9 cellular contexts compared by ENCODE assay signal in the genomic region with DNA sequence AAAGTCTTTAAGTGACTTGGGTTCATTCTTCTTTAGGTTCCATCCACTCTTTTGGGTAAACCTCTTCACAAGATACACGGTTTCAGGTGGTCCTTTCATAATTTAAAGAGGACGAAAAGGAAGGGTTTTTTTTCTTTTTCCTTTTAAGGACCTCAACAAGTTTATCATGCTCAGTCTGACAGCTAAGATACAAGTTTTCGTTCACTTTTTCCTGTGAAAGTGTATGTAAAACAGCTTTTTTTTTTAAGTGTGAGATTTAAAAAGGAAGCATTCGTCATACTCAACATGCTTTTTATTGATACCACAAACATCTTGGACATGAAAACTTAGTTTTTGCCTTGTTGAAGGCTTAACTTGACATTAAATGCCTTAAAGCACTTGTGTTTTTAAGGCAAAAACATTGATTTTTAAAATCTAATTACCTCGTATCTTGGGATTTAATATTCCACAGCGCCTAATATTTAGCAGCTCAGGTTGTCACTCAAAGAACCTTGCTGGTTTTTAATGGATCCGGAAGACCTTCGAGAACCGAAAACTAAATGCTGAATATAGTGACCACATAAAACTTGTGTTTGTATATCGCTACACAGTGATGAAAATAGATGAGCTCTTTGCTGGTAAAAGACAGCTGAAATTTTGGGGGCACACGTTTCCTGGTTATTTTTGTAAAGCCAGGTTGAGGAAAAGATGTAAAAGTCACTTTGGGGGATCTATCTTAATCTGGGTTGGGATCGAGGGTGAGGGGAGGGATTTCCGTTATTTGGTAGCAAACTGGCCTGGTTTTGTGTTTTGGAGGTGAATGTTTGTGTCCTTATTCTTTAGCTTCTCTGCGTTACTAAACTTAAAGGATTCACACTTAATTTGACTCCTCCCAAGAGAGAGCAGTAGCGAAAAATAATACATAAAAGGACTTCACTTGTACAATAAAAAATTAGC. TPM values are rescaled to one million over a fixed set of nuclear protein-coding genes. Genes with fewer than 3 reads are reported as not detected.
DNase-seq lines count a peak whose midpoint lies in the region; ATAC-seq and TF ChIP-seq lines count a peak whose summit lies in the region.
"Had no signal": no experiment of that assay in that cellular context is flagged by ENCODE, and none has a peak within 500 bp of the region (broad histone marks: within the 10 kb centered on the region; RNA-seq: fewer than 3 reads in every experiment).

No MANE protein-coding gene starts in this region.

- H3K9me3 ChIP-seq in BLaER1 treated with 17β-estradiol and CSF1 and Interleukin-3, amounts not matched to agents 10 nM and 100 nM (replicated peaks in 1 of 11) = no peaks in the 10 kb centered on the region
- H3K9me3 ChIP-seq in MG63 (no peaks in the 10 kb centered on the region), ectodermal cell (ENCODE audit: control insufficient read depth, low read length) (peaks cover 2% of the 10 kb centered on the region)

- peak overlapping the region; percentile 85 to 98 (median 94) for H3K4me3 ChIP-seq in BLaER1 treated with 17β-estradiol and CSF1 and Interleukin-3, amounts not matched to agents 10 nM and 100 nM
- H3K4me3 ChIP-seq in MG63 (peak overlapping the region; percentile 97), ectodermal cell (ENCODE audit: insufficient read depth, low read depth, low read length) (peak overlapping the region; percentile 98)

- H3K36me3 Mint-ChIP-seq in nephron progenitor cell (ENCODE audit: low read depth) = peaks cover 46% of the 10 kb centered on the region

- peak overlapping the region; percentile 71 to 97 (median 94) for H3K4me2 ChIP-seq in BLaER1 treated with 17β-estradiol and CSF1 and Interleukin-3, amounts not matched to agents 10 nM and 100 nM

- H3K27ac ChIP-seq in BLaER1 treated with 17β-estradiol and CSF1 and Interleukin-3, amounts not matched to agents 10 nM and 100 nM = peak overlapping the region; percentile 97 to 100 (median 99); a peak in 19 of 22 replicates
- H3K27ac ChIP-seq in ectodermal cell (ENCODE audit: insufficient read depth, low read depth, low read length, poor library complexity, severe bottlenecking) = no peak overlapping the region

- peak overlapping the region; percentile 100 for H3K4me3 Mint-ChIP-seq in nephron progenitor cell

- H4K20me1 ChIP-seq in BLaER1 treated with 17β-estradiol and CSF1 and Interleukin-3, amounts not matched to agents 10 nM and 100 nM = peaks cover 52 to 70% (median 61%) of the 10 kb centered on the region in 11 experiments

- no peak for TF ChIP-seq CTCF in nephron progenitor cell (IDR thresholded peaks at IDR 0.05)

- no peaks in the 10 kb centered on the region for H3K27me3 ChIP-seq in BLaER1 treated with 17β-estradiol and CSF1 and Interleukin-3, amounts not matched to agents 10 nM and 100 nM
- H3K27me3 ChIP-seq in MG63 = no peaks in the 10 kb centered on the region
- H3K27me3 ChIP-seq in ectodermal cell (ENCODE audit: control insufficient read depth, insufficient read depth, low read length, poor library complexity, severe bottlenecking) = no peaks in the 10 kb centered on the region

- peaks cover 33% of the 10 kb centered on the region for H3K4me1 Mint-ChIP-seq in nephron progenitor cell

- peak overlapping the region; percentile 7 for H3K27ac Mint-ChIP-seq in nephron progenitor cell

- no peaks in the 10 kb centered on the region for H3K27me3 Mint-ChIP-seq in nephron progenitor cell (ENCODE audit: low read depth, poor library complexity)

- H3K9ac ChIP-seq in BLaER1 treated with 17β-estradiol and CSF1 and Interleukin-3, amounts not matched to agents 10 nM and 100 nM = peak overlapping the region; percentile 98 to 100 (median 99)

- H3K4me1 ChIP-seq in BLaER1 treated with 17β-estradiol and CSF1 and Interleukin-3, amounts not matched to agents 10 nM and 100 nM = peaks cover 23 to 49% (median 42%) of the 10 kb centered on the region in 10 experiments
- peaks cover 8% of the 10 kb centered on the region for H3K4me1 ChIP-seq in ectodermal cell (ENCODE audit: control insufficient read depth, insufficient read depth, low read length)

- peaks cover 25 to 59% (median 51%) of the 10 kb centered on the region in 11 experiments; a peak in 21 of 22 replicates for H3K36me3 ChIP-seq in BLaER1 treated with 17β-estradiol and CSF1 and Interleukin-3, amounts not matched to agents 10 nM and 100 nM
- H3K36me3 ChIP-seq in MG63 = peaks cover 60% of the 10 kb centered on the region
- peaks cover 4% of the 10 kb centered on the region for H3K36me3 ChIP-seq in ectodermal cell (ENCODE audit: control insufficient read depth, insufficient read depth, low read length)

- DNase-seq in MG63 (no peak), nephron progenitor cell (no peak), dedifferentiated amniotic fluid mesenchymal stem cell (ENCODE audit: extremely low spot score) (no peak), midbrain (lab: John Stamatoyannopoulos, UW) (no peak)
- DNase-seq: SHP77 had no signal

- H3K9me3 Mint-ChIP-seq in nephron progenitor cell = peaks cover 4% of the 10 kb centered on the region

- 39 to 40% methylated on average over 12 to 15 of the region's 15 CpGs for WGBS in ectodermal cell, 2 experiments

- ATAC-seq in HG03045 (IDR thresholded peaks at IDR 0.05; ENCODE audit: unreplicated experiment) = no peak
- ATAC-seq in HG03342 (IDR thresholded peaks at IDR 0.05; ENCODE audit: unreplicated experiment) = no peak

RNA-seq across cellular contexts. Expression of a gene that starts 2.3 kb away (rescaled TPM):
- total RNA-seq in MG63 (2014; rRNA removed; shearing (Covaris generic); ENCODE audit: low replicate concordance) = 18.0 and 48.3 TPM in 2 replicates
- 70.8 TPM for polyA plus RNA-seq in ectodermal cell (2013, experiment 1 of 4)
- polyA plus RNA-seq in ectodermal cell (2013, experiment 2 of 4) = 64.8 TPM
- 50.8 TPM for polyA plus RNA-seq in ectodermal cell (2013, experiment 3 of 4)
- polyA plus RNA-seq in ectodermal cell (2013, experiment 4 of 4) = 57.3 TPM

RNA-seq across cellular contexts. Expression of a gene that starts 34.3 kb away (rescaled TPM):
- 6.1 and 12.4 TPM in 2 replicates for total RNA-seq in MG63 (2014; rRNA removed; shearing (Covaris generic); ENCODE audit: low replicate concordance)
- 6.1 TPM for polyA plus RNA-seq in ectodermal cell (2013, experiment 1 of 4)
- 6.5 TPM for polyA plus RNA-seq in ectodermal cell (2013, experiment 2 of 4)
- 4.1 TPM for polyA plus RNA-seq in ectodermal cell (2013, experiment 3 of 4)
- polyA plus RNA-seq in ectodermal cell (2013, experiment 4 of 4) = 5.5 TPM
